In genomic region chr1:39799770-39800470, GRCh38 we compare ENCODE assay signal across 8 cellular contexts. TPM values are rescaled to one million over a fixed set of nuclear protein-coding genes. Genes with fewer than 3 reads are reported as not detected.
DNase-seq lines count a peak whose midpoint lies in the region; ATAC-seq and TF ChIP-seq lines count a peak whose summit lies in the region.

No MANE protein-coding gene starts in this region.

- H3K27me3 Mint-ChIP-seq in IgD-negative memory B cell (no peaks in the 10 kb centered on the region), glutamatergic neuron (ENCODE audit: unreplicated experiment) (peaks cover 2% of the 10 kb centered on the region)
- H3K27me3 Mint-ChIP-seq in activated naive CD4-positive, alpha-beta T cell treated with anti-CD3 and anti-CD28 coated beads for 36 hours (ENCODE audit: low read depth): no peaks in the 10 kb centered on the region

- 3% methylated on average over 6 of the region's 8 CpGs for WGBS in SK-N-SH (ENCODE audit: low lambda C conversion rate)

- TF ChIP-seq EP300 in SK-N-SH (IDR thresholded peaks at IDR 0.05; ENCODE audit: borderline replicate concordance in 1 of 2, low read depth in 1 of 2, low read length in 1 of 2): no peak

- ATAC-seq in GM21619 (IDR thresholded peaks at IDR 0.05; ENCODE audit: unreplicated experiment): peak; percentile 55

- peak; percentile 86 for TF ChIP-seq CTCF in SK-N-SH (IDR thresholded peaks at IDR 0.05)
- peak; percentile 90 for TF ChIP-seq CTCF in glutamatergic neuron (IDR thresholded peaks at IDR 0.05; ENCODE audit: partially characterized antibody, unreplicated experiment)
- TF ChIP-seq CTCF in vagina (IDR thresholded peaks at IDR 0.05): peak; percentile 46 to 58 (median 57)

- peak; percentile 63 for TF ChIP-seq RAD21 in SK-N-SH (IDR thresholded peaks at IDR 0.05; ENCODE audit: low read length)

- CTCF ChIA-PET in SK-N-SH (lab: Yijun Ruan, JAX): interaction anchor here (0.6 to 4.9 kb wide), 13 partner anchors 9 to 194 kb away, joined by 3 to 23 read pairs (median 5); no protein-coding TSS in a partner anchor
- CTCF ChIA-PET in activated naive CD4-positive, alpha-beta T cell treated with anti-CD3 and anti-CD28 coated beads for 36 hours (lab: Charles Lee): interaction anchor here (0.6 to 2.2 kb wide), 18 partner anchors 9 to 191 kb away, joined by 3 to 9 read pairs (median 5); partner anchors contain the start of gene PPIE

- H3K9me2 ChIP-seq in SK-N-SH: no peaks in the 10 kb centered on the region

- H3K36me3 ChIP-seq in SK-N-SH (replicated peaks in 1 of 2; ENCODE audit: control insufficient read depth in 1 of 2, insufficient read depth in 2 of 2, low read length in 1 of 2) (no peaks in the 10 kb centered on the region), vagina (no peaks in the 10 kb centered on the region)

- intact Hi-C loops in activated naive CD4-positive, alpha-beta T cell treated with anti-CD3 and anti-CD28 coated beads for 36 hours (cut with micrococcal nuclease): loop anchor here (1.0 to 10.0 kb wide), 4 partner anchors 45 to 194 kb away; partner anchors contain the start of gene PPIE
- intact Hi-C loops in posterior vena cava (cut with DNase I): no loop called here
- intact Hi-C loops in vagina (cut with DNase I): no loop called here

- no peak overlapping the region for H2AFZ ChIP-seq in SK-N-SH (ENCODE audit: low read depth)

- no peak overlapping the region for H3K9ac ChIP-seq in SK-N-SH

- H3K36me3 Mint-ChIP-seq in IgD-negative memory B cell (peaks cover 9% of the 10 kb centered on the region), glutamatergic neuron (ENCODE audit: unreplicated experiment) (peaks cover 3% of the 10 kb centered on the region)
- H3K36me3 Mint-ChIP-seq in activated naive CD4-positive, alpha-beta T cell treated with anti-CD3 and anti-CD28 coated beads for 36 hours (ENCODE audit: low read depth): no peaks in the 10 kb centered on the region

- H3K27me3 ChIP-seq in SK-N-SH (ENCODE audit: insufficient read depth) (no peaks in the 10 kb centered on the region), vagina (no peaks in the 10 kb centered on the region)

- no peak for TF ChIP-seq POLR2A in vagina (IDR thresholded peaks at IDR 0.05)

- peaks cover 0 to 2% (median 0%) of the 10 kb centered on the region in 3 donors for H3K9me3 Mint-ChIP-seq in IgD-negative memory B cell
- H3K9me3 Mint-ChIP-seq in activated naive CD4-positive, alpha-beta T cell treated with anti-CD3 and anti-CD28 coated beads for 36 hours: no peaks in the 10 kb centered on the region
- H3K9me3 Mint-ChIP-seq in glutamatergic neuron (ENCODE audit: unreplicated experiment): no peaks in the 10 kb centered on the region

- peak overlapping the region; percentile 21 to 85 (median 78) for H3K4me3 Mint-ChIP-seq in IgD-negative memory B cell
- peak overlapping the region; percentile 61 for H3K4me3 Mint-ChIP-seq in activated naive CD4-positive, alpha-beta T cell treated with anti-CD3 and anti-CD28 coated beads for 36 hours
- H3K4me3 Mint-ChIP-seq in glutamatergic neuron (ENCODE audit: unreplicated experiment): no peak overlapping the region

- H3K27ac ChIP-seq in SK-N-SH (ENCODE audit: low read depth in 2 of 2, low read length in 1 of 2) (no peak overlapping the region; a peak in 1 of 4 replicates), vagina (no peak overlapping the region)

- peaks cover 8 to 15% (median 12%) of the 10 kb centered on the region in 3 donors for H3K4me1 Mint-ChIP-seq in IgD-negative memory B cell
- H3K4me1 Mint-ChIP-seq in activated naive CD4-positive, alpha-beta T cell treated with anti-CD3 and anti-CD28 coated beads for 36 hours (ENCODE audit: low read depth): peaks cover 13% of the 10 kb centered on the region
- H3K4me1 Mint-ChIP-seq in glutamatergic neuron (ENCODE audit: low read depth, unreplicated experiment): no peaks in the 10 kb centered on the region

- H3F3A ChIP-seq in SK-N-SH (replicated peaks; ENCODE audit: insufficient read depth): peaks cover 5% of the 10 kb centered on the region

- H4K20me1 ChIP-seq in SK-N-SH (ENCODE audit: insufficient read depth): no peaks in the 10 kb centered on the region

- no peaks in the 10 kb centered on the region for H3K9me3 ChIP-seq in SK-N-SH
- no peaks in the 10 kb centered on the region for H3K9me3 ChIP-seq in vagina

- H3K79me2 ChIP-seq in SK-N-SH (ENCODE audit: insufficient read depth): no peaks in the 10 kb centered on the region

- no peaks in the 10 kb centered on the region; a peak in 1 of 4 replicates for H3K4me1 ChIP-seq in SK-N-SH (ENCODE audit: control insufficient read depth in 1 of 2, insufficient read depth in 2 of 2, low read depth in 1 of 2, low read length in 1 of 2)
- H3K4me1 ChIP-seq in vagina: no peaks in the 10 kb centered on the region

- H3K4me3 ChIP-seq in SK-N-SH (ENCODE audit: low read depth in 2 of 2, low read length in 1 of 2) (peak overlapping the region in 1 of 2 experiments; percentile 33; a peak in 1 of 4 replicates), vagina (no peak overlapping the region)

- H3K27ac Mint-ChIP-seq in IgD-negative memory B cell (peak overlapping the region; percentile 68 to 98 (median 95)), glutamatergic neuron (ENCODE audit: unreplicated experiment) (no peak overlapping the region)
- peak overlapping the region; percentile 54 for H3K27ac Mint-ChIP-seq in activated naive CD4-positive, alpha-beta T cell treated with anti-CD3 and anti-CD28 coated beads for 36 hours

- DNase-seq in EH (ENCODE audit: low read depth): peak; percentile 91
- DNase-seq in SK-N-SH: peak; percentile 92
- DNase-seq in activated naive CD4-positive, alpha-beta T cell treated with anti-CD3 and anti-CD28 coated beads for 36 hours: peak; percentile 81
- peak; percentile 89 for DNase-seq in glutamatergic neuron
- peak; percentile 94 for DNase-seq in posterior vena cava (ENCODE audit: low spot score)
- DNase-seq in vagina (ENCODE audit: extremely low spot score in 2 of 2): no peak

- POLR2A ChIA-PET in SK-N-SH (lab: Yijun Ruan, JAX): no interaction called here

- H3K4me2 ChIP-seq in SK-N-SH: 0 out of 2 replicates have a peak overlapping the region, but pooled peaks have one; percentile 24

TF ChIP-seq in SK-N-SH, 30 proteins besides CTCF, POLR2A, EP300 and RAD21:
- TF ChIP-seq SMC3 (IDR thresholded peaks at IDR 0.05; ENCODE audit: low read depth, low read length) (peak; percentile 55), RCOR1 (IDR thresholded peaks at IDR 0.05; ENCODE audit: low read length) (no peak)
TF ChIP-seq in SK-N-SH: peak in this region for 1.

RNA-seq across cellular contexts. Expression of gene BMP8B, which starts 11.3 kb away (rescaled TPM):
- 0.14 TPM for polyA plus RNA-seq in IgD-negative memory B cell
- 0.07 and 0.16 TPM in 2 replicates for polyA plus RNA-seq in SK-N-SH (2012; rRNA removed)
- polyA plus RNA-seq in SK-N-SH (2012; cell fraction: cytosol; rRNA removed): 0.10 and 0.24 TPM in 2 replicates
- 0.04 and 0.05 TPM in 2 replicates for polyA plus RNA-seq in SK-N-SH (2012; cell fraction: nucleus; rRNA removed)
- total RNA-seq in activated naive CD4-positive, alpha-beta T cell treated with anti-CD3 and anti-CD28 coated beads for 36 hours: under 1 TPM; 0.12 to 0.14 TPM
- total RNA-seq in glutamatergic neuron (ENCODE audit: unreplicated experiment): 0.12 TPM
- under 1 TPM; 0.24 to 0.69 TPM for total RNA-seq in posterior vena cava
- 0.98 TPM for total RNA-seq in vagina

RNA-seq across cellular contexts. Expression of gene OXCT2, which starts 28.8 kb away (rescaled TPM):
- 0.93 TPM for polyA plus RNA-seq in IgD-negative memory B cell
- 0.34 and 0.44 TPM in 2 replicates for polyA plus RNA-seq in SK-N-SH (2012; rRNA removed)
- polyA plus RNA-seq in SK-N-SH (2012; cell fraction: cytosol; rRNA removed): 0.26 and 0.28 TPM in 2 replicates
- polyA plus RNA-seq in SK-N-SH (2012; cell fraction: nucleus; rRNA removed): 0.46 and 0.54 TPM in 2 replicates
- total RNA-seq in activated naive CD4-positive, alpha-beta T cell treated with anti-CD3 and anti-CD28 coated beads for 36 hours: under 1 TPM; 0.52 to 0.67 TPM
- 0.37 TPM for total RNA-seq in glutamatergic neuron (ENCODE audit: unreplicated experiment)
- total RNA-seq in posterior vena cava: 1 to 10 TPM; 1.2 to 2.0 TPM
- total RNA-seq in vagina: not detected

Comparison
In these comparisons a context has a peak if more than half of its experiments do, and no peak if none do; other contexts are left out.
1. DNase-seq: peak in EH (single experiment), SK-N-SH (single experiment), activated naive CD4-positive, alpha-beta T cell treated with anti-CD3 and anti-CD28 coated beads for 36 hours (single experiment), glutamatergic neuron (single experiment) and posterior vena cava (single experiment); none in vagina (0 of 2).
2. Peak in every context shown above with its lines, with median percentiles within 50 percentile points of each other: CTCF ChIP-seq.